ENCODE assay signal across 19 cellular contexts in genomic region chr1:227255086-227255732, GRCh38.
"Had no signal": no experiment of that assay in that cellular context is flagged by ENCODE, and none has a peak within 500 bp of the region (broad histone marks: within the 10 kb centered on the region; RNA-seq: fewer than 3 reads in every experiment).

No MANE protein-coding gene starts in this region.

- H3K9me3 ChIP-seq: heart right ventricle, ovary, psoas muscle, vagina had no signal

- H3K4me3 ChIP-seq: coronary artery, heart right ventricle, ovary, psoas muscle, vagina had no signal

- DNase-seq: activated CD4-positive, alpha-beta T cell treated with anti-CD3 and anti-CD28 coated beads, Interleukin-2, amount 50 U/mL, for 1 hour; activated CD8-positive, alpha-beta memory T cell treated with anti-CD3 and anti-CD28 coated beads, Interleukin-2, amount 50 U/mL, for 4 hours; activated naive CD4-positive, alpha-beta T cell treated with anti-CD3 and anti-CD28 coated beads for 36 hours; activated T-cell treated with anti-CD3 and anti-CD28 coated beads, Interleukin-2, amount 50 U/mL, for 4 hours; anterior cingulate cortex; heart right ventricle; mesendoderm; naive thymus-derived CD4-positive, alpha-beta T cell; ovary; psoas muscle; right cardiac atrium; small intestine; stimulated activated CD4-positive, alpha-beta T cell treated with anti-CD3 and anti-CD28 coated beads, Interleukin-15, amount 100 ng/mL, for 24 hours; stimulated activated CD4-positive, alpha-beta T cell treated with anti-CD3 and anti-CD28 coated beads, Interleukin-4, amount 100 ng/mL, for 1 hour; stimulated activated naive CD8-positive, alpha-beta T cell treated with anti-CD3 and anti-CD28 coated beads, Interleukin-15, amount 100 ng/mL, for 72 hours had no signal

- H3K27ac ChIP-seq: coronary artery, heart right ventricle, ovary, psoas muscle, vagina had no signal

- H3K4me1 ChIP-seq: vagina had no signal

- H3K36me3 ChIP-seq: ovary, vagina had no signal

- FAIRE-seq: small intestine had no signal

- ATAC-seq: activated CD4-positive, CD25-positive, alpha-beta regulatory T cell treated with anti-CD3 and anti-CD28 coated beads, Interleukin-2, amount 50 U/mL, for 24 hours; activated T-cell treated with anti-CD3 and anti-CD28 coated beads, Interleukin-2, amount 50 U/mL, for 4 hours; esophagus mucosa; naive thymus-derived CD4-positive, alpha-beta T cell; psoas muscle; right cardiac atrium; stimulated activated naive CD8-positive, alpha-beta T cell treated with anti-CD3 and anti-CD28 coated beads, Interleukin-15, amount 100 ng/mL, for 72 hours had no signal
